ENCODE assay signal across 20 cellular contexts in the genomic region with DNA sequence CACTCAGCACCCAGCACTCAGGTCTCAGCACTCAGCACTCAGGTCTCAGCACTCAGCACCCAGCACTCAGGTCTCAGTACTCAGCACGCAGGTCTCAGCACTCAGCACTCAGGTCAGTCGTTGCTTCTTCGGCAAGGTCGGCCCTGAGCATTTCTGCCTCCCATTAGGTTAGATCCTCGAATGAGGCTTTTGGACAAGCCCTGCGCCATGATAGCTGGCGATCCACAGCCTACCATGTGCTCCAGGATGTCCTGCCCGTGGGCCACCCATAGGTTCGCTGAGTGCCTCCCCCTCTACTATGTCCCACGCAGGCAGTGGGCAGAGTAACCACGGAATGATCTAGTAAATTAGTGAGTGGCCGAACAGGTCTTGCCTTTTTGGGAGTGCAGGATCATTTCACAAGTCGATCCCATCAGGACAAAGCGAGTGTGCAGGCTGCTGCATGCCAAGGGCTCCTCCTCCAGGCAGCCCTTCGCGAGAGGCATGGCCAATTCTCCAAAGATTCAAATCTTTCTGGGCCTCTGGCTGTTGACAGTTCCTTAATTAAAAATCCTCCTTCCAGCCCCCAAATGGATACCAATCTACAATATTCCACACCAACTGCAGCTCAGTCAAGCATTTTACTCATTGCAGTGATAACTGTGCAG.
"Had no signal": no experiment of that assay in that cellular context is flagged by ENCODE, and none has a peak within 500 bp of the region (broad histone marks: within the 10 kb centered on the region; RNA-seq: fewer than 3 reads in every experiment).

No MANE protein-coding gene starts in this region.

- FAIRE-seq: endothelial cell of umbilical vein, keratinocyte had no signal

- ATAC-seq: foreskin keratinocyte; left cardiac atrium; lower lobe of right lung; right cardiac atrium; stimulated activated memory B cell treated with anti-CD40 and anti-IgM and Interleukin-4, amounts not matched to agents 10 μg/mL and 1 μg/mL and 100 μg/mL, for 72 hours had no signal

- H3K4me1 ChIP-seq: colonic mucosa, foreskin keratinocyte, left ventricle myocardium inferior, lower lobe of right lung, spleen, testis, tibial nerve had no signal

- H3K36me3 ChIP-seq: colonic mucosa, left ventricle myocardium inferior, lower lobe of right lung, spleen, tibial nerve had no signal

- H3K4me3 ChIP-seq: colonic mucosa, left ventricle myocardium inferior, lower lobe of right lung, spleen, testis, tibial nerve had no signal

- H3K27ac ChIP-seq: colonic mucosa, foreskin keratinocyte, left ventricle myocardium inferior, lower lobe of right lung, spleen, testis, tibial nerve had no signal

- H3K27me3 ChIP-seq: colonic mucosa, foreskin keratinocyte, testis, tibial nerve had no signal

- DNase-seq: cerebellar nuclear complex; colonic mucosa; dermis blood vessel endothelial cell; erythroblast; foreskin keratinocyte; immature natural killer cell; left cardiac atrium; left ventricle myocardium inferior; lower lobe of right lung; midbrain; right cardiac atrium; spleen; stimulated activated CD4-positive, alpha-beta T cell treated with anti-CD3 and anti-CD28 coated beads, Interleukin-15, amount 100 ng/mL, for 24 hours; stimulated activated CD4-positive, alpha-beta T cell treated with anti-CD3 and anti-CD28 coated beads, Interleukin-1b, Interleukin-23, amount 100 ng/mL, for 48 hours; stimulated activated CD4-positive, alpha-beta T cell treated with anti-CD3 and anti-CD28 coated beads, Interleukin-4, amount 100 ng/mL, for 24 hours; testis had no signal

- H3K9me3 ChIP-seq: colonic mucosa, left ventricle myocardium inferior, lower lobe of right lung, spleen, testis, tibial nerve had no signal
